ENCODE assay signal across 8 cellular contexts in the genomic region with DNA sequence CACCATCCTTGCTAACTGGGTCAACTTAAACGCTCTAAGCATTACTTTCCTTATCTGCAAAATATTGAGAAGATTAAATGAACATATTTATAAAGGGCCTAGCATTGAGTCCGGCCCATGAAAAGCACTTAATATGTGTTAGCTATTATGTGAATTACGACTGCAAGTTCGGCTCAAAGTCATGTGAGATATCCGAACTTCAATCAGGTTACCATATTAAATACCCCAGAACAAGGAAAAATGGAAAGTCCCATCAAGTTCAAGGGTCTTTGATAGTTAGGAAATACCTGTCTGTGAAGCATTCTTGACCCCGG. TPM values are rescaled to one million over a fixed set of nuclear protein-coding genes. Genes with fewer than 3 reads are reported as not detected.
DNase-seq lines count a peak whose midpoint lies in the region; ATAC-seq, FAIRE-seq and TF ChIP-seq lines count a peak whose summit lies in the region.

No MANE protein-coding gene starts in this region.

- H3K4me3 Mint-ChIP-seq in activated CD8-positive, alpha-beta T cell treated with anti-CD3 and anti-CD28 coated beads, Interleukin-2, amount 10 ng/mL, durations not matched to agents 7 days and 5 days = peak overlapping the region; percentile 84

- intact Hi-C loops in left cardiac atrium (cut with DNase I) (loop anchor here in 1 of 2 donors (5.0 kb wide), 1 partner anchor 50 kb away; no protein-coding TSS in a partner anchor), HepG2 (cut with micrococcal nuclease; ENCODE audit: unreplicated experiment) (loop anchor here (1.0 kb wide), 1 partner anchor 51 kb away; no protein-coding TSS in a partner anchor), uterus (cut with DNase I; ENCODE audit: low total_unique reads) (no loop called here)

- no peaks in the 10 kb centered on the region for H3K9me3 Mint-ChIP-seq in activated CD8-positive, alpha-beta T cell treated with anti-CD3 and anti-CD28 coated beads, Interleukin-2, amount 10 ng/mL, durations not matched to agents 7 days and 5 days (ENCODE audit: insufficient read depth)

- H3K27me3 ChIP-seq in right atrium auricular region = no peaks in the 10 kb centered on the region
- H3K27me3 ChIP-seq in HepG2 (ENCODE audit: control insufficient read depth in 1 of 2, insufficient read depth in 2 of 2, low read length in 2 of 2) = no peaks in the 10 kb centered on the region
- no peaks in the 10 kb centered on the region for H3K27me3 ChIP-seq in uterus

- H3K79me2 ChIP-seq in HepG2 (ENCODE audit: insufficient read depth, low read length) = peaks cover 27% of the 10 kb centered on the region

- DNase-seq in right atrium auricular region (ENCODE audit: low spot score) = no peak
- no peak for DNase-seq in left cardiac atrium
- no peak for DNase-seq in activated CD8-positive, alpha-beta T cell treated with anti-CD3 and anti-CD28 coated beads, Interleukin-2, amount 10 ng/mL, durations not matched to agents 7 days and 5 days
- no peak for DNase-seq in HepG2 (ENCODE audit: low spot score)
- no peak for DNase-seq in uterus
- DNase-seq in COLO829 (ENCODE audit: low spot score) = no peak
- DNase-seq in DMS153 treated with DMSO at 0.1 percent for 48 hours (lab: John Stamatoyannopoulos, UW; ENCODE audit: unreplicated experiment) = no peak
- no peak for DNase-seq in iPS-NIHi7 (ENCODE audit: extremely low spot score)

- peaks cover 17% of the 10 kb centered on the region for H3K27me3 Mint-ChIP-seq in activated CD8-positive, alpha-beta T cell treated with anti-CD3 and anti-CD28 coated beads, Interleukin-2, amount 10 ng/mL, durations not matched to agents 7 days and 5 days (ENCODE audit: low read depth)

- 9% methylated on average over 6 of the region's 6 CpGs for WGBS in HepG2 (ENCODE audit: low lambda C conversion rate)

- H3K27ac Mint-ChIP-seq in activated CD8-positive, alpha-beta T cell treated with anti-CD3 and anti-CD28 coated beads, Interleukin-2, amount 10 ng/mL, durations not matched to agents 7 days and 5 days = peak overlapping the region; percentile 90

- H3K4me3 ChIP-seq in right atrium auricular region = peak overlapping the region; percentile 70 to 73
- peak overlapping the region; percentile 58 to 73 (median 70) for H3K4me3 ChIP-seq in HepG2 (replicated peaks in 1 of 3; ENCODE audit: insufficient read depth in 1 of 3, low read depth in 2 of 3, low read length in 3 of 3)
- H3K4me3 ChIP-seq in uterus = peak overlapping the region; percentile 76 to 92

- peaks cover 20% of the 10 kb centered on the region for H3K4me1 Mint-ChIP-seq in activated CD8-positive, alpha-beta T cell treated with anti-CD3 and anti-CD28 coated beads, Interleukin-2, amount 10 ng/mL, durations not matched to agents 7 days and 5 days (ENCODE audit: low read depth)

- peak overlapping the region; percentile 84 for H3K4me2 ChIP-seq in HepG2 (ENCODE audit: low read depth, low read length)

- TF ChIP-seq EP300 in HepG2 (IDR thresholded peaks at IDR 0.05; ENCODE audit: low read depth in 2 of 2, low read length in 2 of 2) (no peak), HepG2 (CRISPR knock-in tag; IDR thresholded peaks at IDR 0.05; ENCODE audit: borderline replicate concordance) (no peak)

- H3K9me3 ChIP-seq in right atrium auricular region = no peaks in the 10 kb centered on the region
- H3K9me3 ChIP-seq in HepG2 (ENCODE audit: low read length) = no peaks in the 10 kb centered on the region
- H3K9me3 ChIP-seq in uterus = no peaks in the 10 kb centered on the region

- H3K9ac ChIP-seq in HepG2 (ENCODE audit: insufficient read depth, low read depth, low read length) = peak overlapping the region; percentile 66

- in situ Hi-C loops in HepG2 (cut with HindIII; ENCODE audit: extremely low pct_ligation_motif_present, low pct_unique_long_range_greater_than_20kb) = no loop called here

- no peak for TF ChIP-seq RAD21 in HepG2 (CRISPR knock-in tag; IDR thresholded peaks at IDR 0.05)

- BruUV-seq in HepG2 (replicated peaks; lab: Mats Ljungman, UMichigan) = TSS peak; percentile 89

- H3K4me1 ChIP-seq in right atrium auricular region = peaks cover 0 to 9% of the 10 kb centered on the region in 2 donors
- H3K4me1 ChIP-seq in HepG2 (ENCODE audit: insufficient read depth, low read length) = peaks cover 20% of the 10 kb centered on the region
- H3K4me1 ChIP-seq in uterus = no peaks in the 10 kb centered on the region

- CTCF ChIA-PET in activated CD8-positive, alpha-beta T cell treated with anti-CD3 and anti-CD28 coated beads, Interleukin-2, amount 10 ng/mL, durations not matched to agents 7 days and 5 days (lab: Charles Lee) = interaction anchor here (1.0 to 1.7 kb wide), 2 partner anchors 31 to 44 kb away, joined by 3 to 4 read pairs; no protein-coding TSS in a partner anchor
- CTCF ChIA-PET in HepG2 (lab: Yijun Ruan, JAX; ENCODE audit: low intra/inter-chr PET ratio, low total read pairs) = no interaction called here

- peaks cover 7% of the 10 kb centered on the region for H3K36me3 Mint-ChIP-seq in activated CD8-positive, alpha-beta T cell treated with anti-CD3 and anti-CD28 coated beads, Interleukin-2, amount 10 ng/mL, durations not matched to agents 7 days and 5 days (ENCODE audit: low read depth)

- H3K36me3 ChIP-seq in right atrium auricular region = no peaks in the 10 kb centered on the region
- H3K36me3 ChIP-seq in HepG2 (replicated peaks in 1 of 2; ENCODE audit: control insufficient read depth in 1 of 2, insufficient read depth in 2 of 2, low read length in 2 of 2) = no peaks in the 10 kb centered on the region
- no peaks in the 10 kb centered on the region for H3K36me3 ChIP-seq in uterus

- TF ChIP-seq CTCF in right atrium auricular region (IDR thresholded peaks at IDR 0.05) (no peak), HepG2 (CRISPR knock-in tag; IDR thresholded peaks at IDR 0.05) (no peak), uterus (IDR thresholded peaks at IDR 0.05) (no peak)

- ATAC-seq in left cardiac atrium (no peak), HepG2 (no peak)
- ATAC-seq in activated CD8-positive, alpha-beta T cell treated with anti-CD3 and anti-CD28 coated beads, Interleukin-2, amount 10 ng/mL, durations not matched to agents 7 days and 5 days = no peak

- H3K27ac ChIP-seq in right atrium auricular region (peak overlapping the region; percentile 87), HepG2 (ENCODE audit: extremely low read length, insufficient read depth, low read length) (peak overlapping the region; percentile 51), uterus (peak overlapping the region; percentile 89)

- FAIRE-seq in HepG2 (lab: Jason Lieb, UNC) = no peak

- H2AFZ ChIP-seq in HepG2 (ENCODE audit: low read length) = peak overlapping the region; percentile 79

- TF ChIP-seq POLR2A in HepG2 (IDR thresholded peaks at IDR 0.05; ENCODE audit: insufficient read depth in 1 of 2, low read depth in 2 of 2, low read length in 2 of 2) (no peak), uterus (IDR thresholded peaks at IDR 0.05) (no peak)

- H4K20me1 ChIP-seq in HepG2 (ENCODE audit: insufficient read depth, low read length) = no peaks in the 10 kb centered on the region

- POLR2A ChIA-PET in activated CD8-positive, alpha-beta T cell treated with anti-CD3 and anti-CD28 coated beads, Interleukin-2, amount 10 ng/mL, durations not matched to agents 7 days and 5 days (lab: Charles Lee) = interaction anchor here (0.6 to 2.6 kb wide), 3 partner anchors 51 to 1730 kb away, joined by 3 to 33 read pairs (median 5); no protein-coding TSS in a partner anchor
- POLR2A ChIA-PET in HepG2 (lab: Yijun Ruan, JAX) = interaction anchor here (1.2 kb wide), 1 partner anchor 51 kb away, joined by 4 read pairs; no protein-coding TSS in a partner anchor

TF ChIP-seq in HepG2, 621 proteins besides CTCF, POLR2A, EP300 and RAD21:
- TF ChIP-seq ZSCAN31 (CRISPR knock-in tag; IDR thresholded peaks at IDR 0.05; ENCODE audit: low read depth) (0 out of 2 replicates have a peak, but pooled peaks have one; percentile 9), GZF1 (CRISPR knock-in tag; IDR thresholded peaks at IDR 0.05) (peak; percentile 95), ZNF792 (CRISPR knock-in tag; IDR thresholded peaks at IDR 0.05) (no peak)
TF ChIP-seq in HepG2: peak in this region for 2.

RNA-seq across cellular contexts. Expression of a gene that starts 0.5 kb away (rescaled TPM):
- 1 to 10 TPM; 5.9 to 6.9 TPM for total RNA-seq in right atrium auricular region
- 10 to 100 TPM; 12.0 to 13.1 TPM for total RNA-seq in left cardiac atrium
- 10 to 100 TPM; 22.1 to 23.5 TPM for total RNA-seq in activated CD8-positive, alpha-beta T cell treated with anti-CD3 and anti-CD28 coated beads, Interleukin-2, amount 10 ng/mL, durations not matched to agents 7 days and 5 days
- 12.5 and 16.9 TPM in 2 replicates for total RNA-seq in HepG2 (2016; rRNA removed; fragmentation: Illumina TruSeq; extraction: Trizol)
- total RNA-seq in HepG2 (2016; cell fraction: cytosol; rRNA removed; fragmentation: Illumina TruSeq; extraction: Trizol; ENCODE audit: low read depth) = 2.5 and 3.0 TPM in 2 replicates
- total RNA-seq in HepG2 (2016; cell fraction: insoluble cytoplasmic fraction; rRNA removed; fragmentation: Illumina TruSeq; extraction: Trizol) = 14.5 and 15.2 TPM in 2 replicates
- 3.4 and 3.9 TPM in 2 replicates for total RNA-seq in HepG2 (2016; cell fraction: membrane; rRNA removed; fragmentation: Illumina TruSeq; extraction: Trizol)
- total RNA-seq in HepG2 (2016; cell fraction: nucleus; rRNA removed; fragmentation: Illumina TruSeq; extraction: Trizol) = 19.1 and 19.5 TPM in 2 replicates
- 5.6 TPM in 2 replicates for polyA plus RNA-seq in HepG2 (2011; rRNA removed)
- 4.7 and 5.4 TPM in 2 replicates for polyA plus RNA-seq in HepG2 (2011; cell fraction: cytosol; rRNA removed)
- polyA plus RNA-seq in HepG2 (2011; cell fraction: nucleus; rRNA removed) = 12.3 and 13.4 TPM in 2 replicates
- polyA plus RNA-seq in HepG2 (2012) = 5.2 and 6.2 TPM in 2 replicates
- 0.38 and 0.41 TPM in 2 replicates for polyA plus RNA-seq in HepG2 (2016; cell fraction: cytosol; fragmentation: Illumina TruSeq; extraction: Trizol; ENCODE audit: low read depth)
- 9.6 and 10.3 TPM in 2 replicates for polyA plus RNA-seq in HepG2 (2016; cell fraction: insoluble cytoplasmic fraction; fragmentation: Illumina TruSeq; extraction: Trizol; ENCODE audit: low read depth)
- 0.86 and 0.92 TPM in 2 replicates for polyA plus RNA-seq in HepG2 (2016; cell fraction: membrane; fragmentation: Illumina TruSeq; extraction: Trizol; ENCODE audit: low read depth)
- 14.5 and 18.6 TPM in 2 replicates for polyA plus RNA-seq in HepG2 (2016; cell fraction: nucleus; fragmentation: Illumina TruSeq; extraction: Trizol; ENCODE audit: insufficient read depth, low read depth)
- 9.4 and 26.4 TPM in 2 replicates for polyA minus RNA-seq in HepG2 (2011; rRNA and poly(A)+ RNA removed; ENCODE audit: low replicate concordance)
- polyA minus RNA-seq in HepG2 (2011; cell fraction: cytosol; rRNA and poly(A)+ RNA removed) = 3.1 and 3.3 TPM in 2 replicates
- polyA minus RNA-seq in HepG2 (2011; cell fraction: nucleus; rRNA and poly(A)+ RNA removed) = 24.8 and 25.6 TPM in 2 replicates
- total RNA-seq in uterus = 10 to 100 TPM in 3 of 4 donors, 1 to 10 TPM in 1; 2.1 to 31.1 (median 27.0) TPM
